Comparison of ENCODE assay signal across 35 cellular contexts in the genomic region with DNA sequence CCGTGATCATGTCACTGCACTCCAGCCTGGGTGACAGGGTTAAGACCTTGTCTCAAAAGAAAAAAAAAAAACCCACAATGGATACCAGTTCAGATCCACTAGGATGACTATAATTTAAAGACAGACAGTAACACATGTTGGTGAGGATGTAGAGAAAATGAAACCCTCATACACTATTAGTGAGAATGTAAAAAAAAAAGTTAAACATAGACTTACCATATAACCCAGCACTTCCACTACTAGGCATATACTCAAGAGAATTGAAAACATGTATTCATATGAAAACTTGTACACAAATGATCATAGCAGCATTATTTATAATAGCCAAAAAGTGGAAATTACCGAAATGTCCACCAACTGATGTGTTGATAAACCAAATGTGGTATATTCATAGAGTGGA.
"Had no signal": no experiment of that assay in that cellular context is flagged by ENCODE, and none has a peak within 500 bp of the region (broad histone marks: within the 10 kb centered on the region; RNA-seq: fewer than 3 reads in every experiment).

No MANE protein-coding gene starts in this region.

- H3K27ac ChIP-seq: KMS-11 had no signal

- H3K36me3 ChIP-seq: MG63 had no signal

- DNase-seq: Karpas-422, Kasumi-1, KG1, MG63, MM.1S, MV-4-11, NCI-H1048, NCI-H1092, NCI-H1092 treated with DMSO at 0.1 percent for 48 hours, NCI-H1105, NCI-H1105 treated with DMSO at 0.1 percent for 48 hours, NCI-H1417, NCI-H1417 treated with DMSO at 0.1 percent for 48 hours, NCI-H1436, NCI-H1436 treated with DMSO at 0.1 percent for 48 hours, NCI-H146, NCI-H1694, NCI-H1694 treated with DMSO at 0.1 percent for 48 hours, NCI-H187, NCI-H187 treated with DMSO at 0.1 percent for 48 hours, NCI-H1930, NCI-H2029, NCI-H2029 treated with DMSO at 0.1 percent for 48 hours, NCI-H2081, NCI-H2081 treated with DMSO at 0.1 percent for 48 hours, NCI-H2107, NCI-H2171, NCI-H2171 treated with DMSO at 0.1 percent for 48 hours, NCI-H2227 treated with DMSO at 0.1 percent for 48 hours, NCI-H226, NCI-H345, NCI-H446, NCI-H446 treated with DMSO at 0.1 percent for 48 hours, NCI-H510A had no signal

- H3K9me3 ChIP-seq: MG63 had no signal

- H3K27me3 ChIP-seq: MG63 had no signal

- H3K4me3 ChIP-seq: MG63 had no signal
